18 cellular contexts compared by ENCODE assay signal in genomic region chr14:95396221-95396620, GRCh38.
"Had no signal": no experiment of that assay in that cellular context is flagged by ENCODE, and none has a peak within 500 bp of the region (broad histone marks: within the 10 kb centered on the region; RNA-seq: fewer than 3 reads in every experiment).

No MANE protein-coding gene starts in this region.

- H3K27me3 ChIP-seq: body of pancreas, ovary had no signal

- H3K9me3 Mint-ChIP-seq: activated CD4-positive, alpha-beta memory T cell treated with anti-CD3 and anti-CD28 coated beads for 36 hours; activated T-helper 1 cell treated with anti-CD3 and anti-CD28 coated beads, Interleukin-12 subunit alpha, Interleukin-12 subunit beta, Interleukin-2, Interleukin-4 antibody, amounts not matched to agents 30 ng/mL and 10 ng/mL and 1 ng/mL, durations not matched to agents 14 hours and 24 hours and 36 hours had no signal

- H3K36me3 Mint-ChIP-seq: activated CD4-positive, alpha-beta memory T cell treated with anti-CD3 and anti-CD28 coated beads for 36 hours; activated naive CD8-positive, alpha-beta T cell treated with anti-CD3 and anti-CD28 coated beads, Interleukin-2, amount 10 ng/mL, durations not matched to agents 7 days and 5 days; naive thymus-derived CD8-positive, alpha-beta T cell had no signal

- H3K4me3 Mint-ChIP-seq: activated CD4-positive, alpha-beta memory T cell treated with anti-CD3 and anti-CD28 coated beads for 36 hours; activated naive CD8-positive, alpha-beta T cell treated with anti-CD3 and anti-CD28 coated beads, Interleukin-2, amount 10 ng/mL, durations not matched to agents 7 days and 5 days; activated T-helper 1 cell treated with anti-CD3 and anti-CD28 coated beads, Interleukin-12 subunit alpha, Interleukin-12 subunit beta, Interleukin-2, Interleukin-4 antibody, amounts not matched to agents 30 ng/mL and 10 ng/mL and 1 ng/mL, durations not matched to agents 14 hours and 24 hours and 36 hours; endodermal cell had no signal

- H3K27me3 Mint-ChIP-seq: activated CD4-positive, alpha-beta memory T cell treated with anti-CD3 and anti-CD28 coated beads for 36 hours had no signal

- FAIRE-seq: keratinocyte, TTC549 had no signal

- H3K4me3 ChIP-seq: body of pancreas, ovary, psoas muscle had no signal

- DNase-seq: activated CD4-positive, alpha-beta memory T cell treated with anti-CD3 and anti-CD28 coated beads for 36 hours; activated CD4-positive, alpha-beta T cell treated with anti-CD3 and anti-CD28 coated beads for 4 hours; activated gamma-delta T cell treated with Interleukin-2 at 50 U/mL for 16 hours; activated naive CD8-positive, alpha-beta T cell treated with anti-CD3 and anti-CD28 coated beads, Interleukin-2, amount 10 ng/mL, durations not matched to agents 7 days and 5 days; activated T-cell treated with anti-CD3 and anti-CD28 coated beads for 4 hours; body of pancreas; endodermal cell; foreskin melanocyte; naive thymus-derived CD8-positive, alpha-beta T cell; ovary; psoas muscle; right cardiac atrium; SW 1271 had no signal

- H3K9me3 ChIP-seq: body of pancreas, ovary, psoas muscle had no signal

- H3K27ac ChIP-seq: body of pancreas, epithelial cell of prostate, ovary, psoas muscle had no signal

- H3K27ac Mint-ChIP-seq: activated CD4-positive, alpha-beta memory T cell treated with anti-CD3 and anti-CD28 coated beads for 36 hours; activated naive CD8-positive, alpha-beta T cell treated with anti-CD3 and anti-CD28 coated beads, Interleukin-2, amount 10 ng/mL, durations not matched to agents 7 days and 5 days; activated T-helper 1 cell treated with anti-CD3 and anti-CD28 coated beads, Interleukin-12 subunit alpha, Interleukin-12 subunit beta, Interleukin-2, Interleukin-4 antibody, amounts not matched to agents 30 ng/mL and 10 ng/mL and 1 ng/mL, durations not matched to agents 14 hours and 24 hours and 36 hours; endodermal cell had no signal

- ATAC-seq: body of pancreas; left lobe of liver; naive thymus-derived CD8-positive, alpha-beta T cell; psoas muscle had no signal

- H3K4me1 ChIP-seq: body of pancreas, psoas muscle had no signal

- H3K36me3 ChIP-seq: ovary had no signal
